Comparison of ENCODE assay signal across 9 cellular contexts in genomic region chr22:30947821-30948454, GRCh38. TPM values are rescaled to one million over a fixed set of nuclear protein-coding genes. Genes with fewer than 3 reads are reported as not detected.
A peak's percentile ranks its signal among the peaks of the same experiment; 100 is the strongest.
DNase-seq lines count a peak whose midpoint lies in the region; ATAC-seq, FAIRE-seq and TF ChIP-seq lines count a peak whose summit lies in the region.
"Had no signal": no experiment of that assay in that cellular context is flagged by ENCODE, and none has a peak within 500 bp of the region (broad histone marks: within the 10 kb centered on the region; RNA-seq: fewer than 3 reads in every experiment).

No MANE protein-coding gene starts in this region.

- H3K9me3 ChIP-seq in keratinocyte (ENCODE audit: control insufficient read depth, low read depth, low read length) (no peaks in the 10 kb centered on the region), thoracic aorta (no peaks in the 10 kb centered on the region)

- H3K27ac Mint-ChIP-seq in brain = no peak overlapping the region
- H3K27ac Mint-ChIP-seq: T-helper 1 cell treated with Interleukin-12 subunit alpha and Interleukin-12 subunit beta and Interleukin-4 antibody, amounts not matched to agents 30 μg/mL and 1 μg/mL, for 36 hours had no signal

- H3K4me1 ChIP-seq in keratinocyte (ENCODE audit: control insufficient read depth, extremely low read depth, insufficient read depth, low read length) = peaks cover 38% of the 10 kb centered on the region
- peaks cover 35 to 99% of the 10 kb centered on the region in 2 donors for H3K4me1 ChIP-seq in thoracic aorta (ENCODE audit: control insufficient read depth in 1 of 2, low read depth in 2 of 2)

- no peaks in the 10 kb centered on the region for H4K20me1 ChIP-seq in keratinocyte (ENCODE audit: control insufficient read depth, extremely low read depth, insufficient read depth, low read length)

- H3K9me1 ChIP-seq in keratinocyte (ENCODE audit: control insufficient read depth, extremely low read depth, insufficient read depth, low read length) = no peaks in the 10 kb centered on the region

- H3K4me3 ChIP-seq in LNCaP clone FGC (ENCODE audit: low read depth, low read length) = no peak overlapping the region
- no peak overlapping the region for H3K4me3 ChIP-seq in keratinocyte (ENCODE audit: control insufficient read depth in 2 of 3, extremely low read depth in 1 of 3, insufficient read depth in 2 of 3, low read depth in 1 of 3, low read length in 3 of 3)
- H3K4me3 ChIP-seq in thoracic aorta = no peak overlapping the region

- dilution Hi-C loops in keratinocyte (cut with MboI; ENCODE audit: extremely low pct_ligation_motif_present, low sequenced_read_pairs) = no loop called here

- no peaks in the 10 kb centered on the region for H3K27me3 ChIP-seq in keratinocyte (ENCODE audit: control insufficient read depth, extremely low read depth, insufficient read depth, low read length)
- H3K27me3 ChIP-seq in thoracic aorta (replicated peaks; ENCODE audit: insufficient read depth) = no peaks in the 10 kb centered on the region

- H3K27ac ChIP-seq in keratinocyte (ENCODE audit: control insufficient read depth, insufficient read depth, low read length) (peak overlapping the region; percentile 65), thoracic aorta (peak overlapping the region; percentile 89 to 95)

- H3K36me3 Mint-ChIP-seq in brain = peaks cover 73% of the 10 kb centered on the region

- H3K4me3 Mint-ChIP-seq in brain = no peak overlapping the region
- H3K4me3 Mint-ChIP-seq: T-helper 1 cell treated with Interleukin-12 subunit alpha and Interleukin-12 subunit beta and Interleukin-4 antibody, amounts not matched to agents 30 μg/mL and 1 μg/mL, for 36 hours had no signal

- no peaks in the 10 kb centered on the region for H3K4me1 Mint-ChIP-seq in brain

- no peaks in the 10 kb centered on the region for H3K9me3 Mint-ChIP-seq in brain
- H3K9me3 Mint-ChIP-seq: T-helper 1 cell treated with Interleukin-12 subunit alpha and Interleukin-12 subunit beta and Interleukin-4 antibody, amounts not matched to agents 30 μg/mL and 1 μg/mL, for 36 hours had no signal

- peak overlapping the region; percentile 19 for H3K4me2 ChIP-seq in keratinocyte (ENCODE audit: control insufficient read depth, extremely low read depth, insufficient read depth, low read depth, low read length)

- H3K79me2 ChIP-seq in keratinocyte (ENCODE audit: control insufficient read depth, insufficient read depth, low read length) = no peaks in the 10 kb centered on the region

- FAIRE-seq in keratinocyte (lab: Jason Lieb, UNC) = peak; percentile 92
- FAIRE-seq in H54 (lab: Jason Lieb, UNC) = no peak

- DNase-seq in ELF-1 (ENCODE audit: low read depth, low spot score) = peak; percentile 51
- DNase-seq in LNCaP clone FGC (ENCODE audit: low read depth) = no peak
- no peak for DNase-seq in keratinocyte (ENCODE audit: low read depth, low spot score)
- no peak for DNase-seq in thoracic aorta (ENCODE audit: low spot score)
- DNase-seq in H54 (ENCODE audit: insufficient read length, low spot score) = no peak
- no peak for DNase-seq in activated CD8-positive, alpha-beta memory T cell treated with anti-CD3 and anti-CD28 coated beads for 24 hours

- TF ChIP-seq POLR2A in H54 (IDR thresholded peaks at IDR 0.05; ENCODE audit: low read depth, low read length) = no peak

- no peaks in the 10 kb centered on the region for H3K27me3 Mint-ChIP-seq in brain

- TF ChIP-seq CTCF in LNCaP clone FGC (IDR thresholded peaks at IDR 0.05; ENCODE audit: control insufficient read depth, extremely low read depth, insufficient read depth) (peak; percentile 52), brain (conservative IDR thresholded peaks at IDR 0.05) (peak; percentile 67 to 74), keratinocyte (optimal IDR thresholded peaks at IDR 0.05 in 1 of 3, IDR thresholded peaks at IDR 0.05 in 1 of 3, conservative IDR thresholded peaks at IDR 0.05 in 1 of 3; ENCODE audit: extremely low read depth in 1 of 3, insufficient read depth in 2 of 3, low read length in 3 of 3) (peak in 2 of 3 experiments; percentile 47 to 64), thoracic aorta (IDR thresholded peaks at IDR 0.05) (peak; percentile 52)

- ATAC-seq in thoracic aorta (ENCODE audit: insufficient number of reproducible peaks, low FRiP score, low read depth) = no peak
- ATAC-seq in HG02571 (IDR thresholded peaks at IDR 0.05; ENCODE audit: unreplicated experiment) = no peak

- H3K9ac ChIP-seq in keratinocyte (ENCODE audit: control insufficient read depth, extremely low read depth, insufficient read depth, low read length) = peak overlapping the region; percentile 26

- H3K36me3 ChIP-seq in keratinocyte (ENCODE audit: control insufficient read depth in 2 of 2, extremely low read depth in 1 of 2, insufficient read depth in 2 of 2, low read length in 2 of 2) = peaks cover 9 to 22% of the 10 kb centered on the region in 2 experiments
- peaks cover 10% of the 10 kb centered on the region for H3K36me3 ChIP-seq in thoracic aorta

- H2AFZ ChIP-seq in keratinocyte (ENCODE audit: control insufficient read depth, low read length) = no peak overlapping the region

RNA-seq across cellular contexts. Expression of gene MORC2, which starts 20.6 kb away (rescaled TPM):
- polyA plus RNA-seq in brain (ENCODE audit: insufficient read depth, low read depth, low replicate concordance) = 32.1 TPM
- 7.9 to 14.1 TPM (median 12.5 TPM) in 3 replicates for polyA plus RNA-seq in keratinocyte
- polyA plus RNA-seq in keratinocyte (2011; ENCODE audit: low read depth) = 36.1 TPM
- 11.3 and 12.8 TPM in 2 replicates for polyA plus RNA-seq in keratinocyte (2011; cell fraction: cytosol; rRNA removed)
- polyA plus RNA-seq in keratinocyte (2011; cell fraction: nucleus; rRNA removed) = 40.4 and 51.6 TPM in 2 replicates
- polyA plus RNA-seq in keratinocyte (2012; ENCODE audit: low replicate concordance) = 17.1 and 21.7 TPM in 2 replicates
- 17.8 to 46.7 TPM (median 27.0 TPM) in 3 replicates for polyA minus RNA-seq in keratinocyte
- 13.2 TPM for polyA minus RNA-seq in keratinocyte (2011; cell fraction: cytosol; rRNA and poly(A)+ RNA removed)
- polyA minus RNA-seq in keratinocyte (2011; cell fraction: nucleus; rRNA and poly(A)+ RNA removed) = 21.7 and 53.1 TPM in 2 replicates
- total RNA-seq in thoracic aorta = 10 to 100 TPM; 16.7 to 27.5 TPM

RNA-seq across cellular contexts. Expression of gene TUG1, which starts 21.1 kb away (rescaled TPM):
- polyA plus RNA-seq in brain (ENCODE audit: insufficient read depth, low read depth, low replicate concordance) = 71.2 TPM
- polyA plus RNA-seq in keratinocyte = 47.7 to 84.0 TPM (median 77.1 TPM) in 3 replicates
- 33.4 TPM for polyA plus RNA-seq in keratinocyte (2011; ENCODE audit: low read depth)
- 20.5 and 47.1 TPM in 2 replicates for polyA plus RNA-seq in keratinocyte (2011; cell fraction: cytosol; rRNA removed)
- 199 and 239 TPM in 2 replicates for polyA plus RNA-seq in keratinocyte (2011; cell fraction: nucleus; rRNA removed)
- 26.8 and 35.8 TPM in 2 replicates for polyA plus RNA-seq in keratinocyte (2012; ENCODE audit: low replicate concordance)
- polyA minus RNA-seq in keratinocyte = 36.8 to 68.2 TPM (median 46.4 TPM) in 3 replicates
- polyA minus RNA-seq in keratinocyte (2011; cell fraction: cytosol; rRNA and poly(A)+ RNA removed) = 14.0 TPM
- 47.9 and 95.3 TPM in 2 replicates for polyA minus RNA-seq in keratinocyte (2011; cell fraction: nucleus; rRNA and poly(A)+ RNA removed)
- 100 to 1,000 TPM in 1 of 2 donors, 10 to 100 TPM in 1; 69.0 to 109 TPM for total RNA-seq in thoracic aorta
